Comparison of ENCODE assay signal across 10 cellular contexts in genomic region chr10:68628576-68629127, GRCh38.
DNase-seq lines count a peak whose midpoint lies in the region; ATAC-seq, FAIRE-seq and TF ChIP-seq lines count a peak whose summit lies in the region.
"Had no signal": no experiment of that assay in that cellular context is flagged by ENCODE, and none has a peak within 500 bp of the region (broad histone marks: within the 10 kb centered on the region; RNA-seq: fewer than 3 reads in every experiment).

No MANE protein-coding gene starts in this region.

- CTCF ChIA-PET in CD8-positive, alpha-beta memory T cell (lab: Charles Lee) = no interaction called here

- peaks cover 23% of the 10 kb centered on the region for H3K4me1 ChIP-seq in CD8-positive, alpha-beta memory T cell (ENCODE audit: insufficient read depth, low read length)
- peaks cover 0 to 25% (median 2%) of the 10 kb centered on the region in 4 donors for H3K4me1 ChIP-seq in tibial artery

- intact Hi-C loops in tibial artery (cut with DNase I; ENCODE audit: low total_unique reads) = no loop called here

- peaks cover 29 to 35% (median 35%) of the 10 kb centered on the region in 3 donors for H3K4me1 Mint-ChIP-seq in CD8-positive, alpha-beta memory T cell

- POLR2A ChIA-PET in CD8-positive, alpha-beta memory T cell (lab: Charles Lee) = no interaction called here

- H3K9me3 ChIP-seq in CD8-positive, alpha-beta memory T cell (ENCODE audit: low read length) = no peaks in the 10 kb centered on the region
- H3K9me3 ChIP-seq in tibial artery = no peaks in the 10 kb centered on the region

- no peak overlapping the region for H3K27ac ChIP-seq in CD8-positive, alpha-beta memory T cell (ENCODE audit: low read depth, low read length)
- H3K27ac ChIP-seq in tibial artery = no peak overlapping the region

- no peak for ATAC-seq in GM18873 (IDR thresholded peaks at IDR 0.05; ENCODE audit: low FRiP score, unreplicated experiment)
- ATAC-seq in HG02884 (IDR thresholded peaks at IDR 0.05; ENCODE audit: unreplicated experiment) = no peak
- ATAC-seq in HG03565 (IDR thresholded peaks at IDR 0.05; ENCODE audit: unreplicated experiment) = no peak

- H3K36me3 Mint-ChIP-seq in CD8-positive, alpha-beta memory T cell = peaks cover 0 to 3% (median 2%) of the 10 kb centered on the region in 3 donors

- no peaks in the 10 kb centered on the region for H3K27me3 ChIP-seq in CD8-positive, alpha-beta memory T cell (ENCODE audit: insufficient read depth, low read length, poor library complexity, severe bottlenecking)
- H3K27me3 ChIP-seq in tibial artery = no peaks in the 10 kb centered on the region

- peak overlapping the region in 5 of 7 donors; percentile 28 to 74 (median 60) for H3K4me3 Mint-ChIP-seq in CD8-positive, alpha-beta memory T cell
- H3K4me3 Mint-ChIP-seq: stimulated activated naive CD8-positive, alpha-beta T cell treated with anti-CD3 and anti-CD28 coated beads, Interleukin-15, Interleukin-2, amounts not matched to agents 100 ng/mL and 50 ng/mL, for 24 hours had no signal

- no peaks in the 10 kb centered on the region for H3K9me3 Mint-ChIP-seq in CD8-positive, alpha-beta memory T cell
- H3K9me3 Mint-ChIP-seq: stimulated activated naive CD8-positive, alpha-beta T cell treated with anti-CD3 and anti-CD28 coated beads, Interleukin-15, Interleukin-2, amounts not matched to agents 100 ng/mL and 50 ng/mL, for 24 hours had no signal

- H3K4me3 ChIP-seq in CD8-positive, alpha-beta memory T cell (ENCODE audit: low read length) = no peak overlapping the region
- no peak overlapping the region for H3K4me3 ChIP-seq in tibial artery

- FAIRE-seq in H54 (lab: Jason Lieb, UNC) = peak; percentile 92

- DNase-seq in CD8-positive, alpha-beta memory T cell = peak in 2 of 5 donors; percentile 24 to 42
- no peak for DNase-seq in H54 (ENCODE audit: insufficient read length, low spot score)
- peak; percentile 32 for DNase-seq in RPMI7951 (ENCODE audit: low read depth)
- peak; percentile 32 for DNase-seq in iris pigment epithelial cell (ENCODE audit: low read depth)
- DNase-seq in tibial artery = no peak
- DNase-seq: caudate nucleus had no signal

- TF ChIP-seq CTCF in tibial artery (IDR thresholded peaks at IDR 0.05) = no peak

- H3K36me3 ChIP-seq in CD8-positive, alpha-beta memory T cell (ENCODE audit: insufficient read depth, low read length) = no peaks in the 10 kb centered on the region
- no peaks in the 10 kb centered on the region for H3K36me3 ChIP-seq in tibial artery

- H3K27me3 Mint-ChIP-seq in CD8-positive, alpha-beta memory T cell = no peaks in the 10 kb centered on the region
- H3K27me3 Mint-ChIP-seq: stimulated activated naive CD8-positive, alpha-beta T cell treated with anti-CD3 and anti-CD28 coated beads, Interleukin-15, Interleukin-2, amounts not matched to agents 100 ng/mL and 50 ng/mL, for 24 hours had no signal

- H3K27ac Mint-ChIP-seq in CD8-positive, alpha-beta memory T cell = peak overlapping the region in 5 of 8 donors; percentile 3 to 83 (median 31)
- H3K27ac Mint-ChIP-seq: stimulated activated naive CD8-positive, alpha-beta T cell treated with anti-CD3 and anti-CD28 coated beads, Interleukin-15, Interleukin-2, amounts not matched to agents 100 ng/mL and 50 ng/mL, for 24 hours had no signal

- no peak for TF ChIP-seq POLR2A in H54 (IDR thresholded peaks at IDR 0.05; ENCODE audit: low read depth, low read length)

Comparison
In these comparisons a context has a peak if more than half of its experiments do, and no peak if none do; other contexts are left out.
1. DNase-seq: peak in RPMI7951 (single experiment) and iris pigment epithelial cell (single experiment); none in H54 (single experiment) and tibial artery (0 of 2).